In genomic region chr9:95004452-95005275, GRCh38 we compare ENCODE assay signal across 8 cellular contexts.
DNase-seq lines count a peak whose midpoint lies in the region; ATAC-seq, FAIRE-seq and TF ChIP-seq lines count a peak whose summit lies in the region.

No MANE protein-coding gene starts in this region.

- H3K4me1 ChIP-seq in H9 (ENCODE audit: insufficient read depth, low read length) (no peaks in the 10 kb centered on the region), neutrophil (ENCODE audit: control insufficient read depth in 1 of 2, insufficient read depth in 1 of 2, low read depth in 1 of 2, low read length in 1 of 2) (peaks cover 9 to 11% of the 10 kb centered on the region in 2 experiments)

- H3K27ac Mint-ChIP-seq in H9, result no peak overlapping the region

- WGBS in H9 (ENCODE audit: extremely low coverage, insufficient read length, low lambda C conversion rate), result no CpG with 5 or more reads among the region's 130 CpGs

- H3K4me3 ChIP-seq in GM06990 (replicated peaks; ENCODE audit: low read depth, low read length), result peak overlapping the region; percentile 73
- peak overlapping the region; percentile 31 to 45 for H3K4me3 ChIP-seq in neutrophil (ENCODE audit: low read depth in 1 of 2, low read length in 1 of 2)

- no peak overlapping the region for H3K23ac ChIP-seq in H9 (ENCODE audit: insufficient read length, low read depth, low read length)

- H3K36me3 ChIP-seq in GM06990 (ENCODE audit: control insufficient read depth, insufficient read depth, low read length) (no peaks in the 10 kb centered on the region), neutrophil (no peaks in the 10 kb centered on the region)

- H3K9ac ChIP-seq in H9 (ENCODE audit: extremely low read depth, insufficient read length, low read length), result no peak overlapping the region

- no peak overlapping the region for H4K8ac ChIP-seq in H9 (replicated peaks; ENCODE audit: insufficient read length, low read depth, low read length)

- H2AK5ac ChIP-seq in H9 (ENCODE audit: insufficient read length, low read length), result no peak overlapping the region

- H3K27ac ChIP-seq in H9 (ENCODE audit: insufficient read length, low read depth, low read length), result no peak overlapping the region
- H3K27ac ChIP-seq in neutrophil, result no peak overlapping the region

- no peaks in the 10 kb centered on the region for H3K27me3 ChIP-seq in GM06990 (replicated peaks; ENCODE audit: control insufficient read depth, insufficient read depth, low read length)
- no peaks in the 10 kb centered on the region; the same call in 1 of the 2 replicates for H3K27me3 ChIP-seq in H9 (ENCODE audit: insufficient read depth, low read length)
- H3K27me3 ChIP-seq in neutrophil, result peaks cover 89% of the 10 kb centered on the region

- H3K4me2 ChIP-seq in H9 (ENCODE audit: insufficient read depth, insufficient read length, low read length), result peak overlapping the region; percentile 36

- H3K9me3 ChIP-seq in H9 (ENCODE audit: control insufficient read depth, low read depth, low read length), result no peaks in the 10 kb centered on the region
- H3K9me3 ChIP-seq in neutrophil, result no peaks in the 10 kb centered on the region

- H4K20me1 ChIP-seq in H9 (ENCODE audit: control insufficient read depth, insufficient read depth, insufficient read length), result no peaks in the 10 kb centered on the region

- no peak overlapping the region for H3K56ac ChIP-seq in H9 (ENCODE audit: insufficient read length, low read depth, low read length)

- H3K9me3 Mint-ChIP-seq in H9, result no peaks in the 10 kb centered on the region; a peak in 1 of 5 replicates

- H3K79me1 ChIP-seq in H9 (ENCODE audit: insufficient read depth, low read depth, low read length, poor library complexity, severe bottlenecking), result no peaks in the 10 kb centered on the region

- H3K27me3 Mint-ChIP-seq in H9 (ENCODE audit: low read depth), result peaks cover 52% of the 10 kb centered on the region

- H3K23me2 ChIP-seq in H9 (ENCODE audit: insufficient read length, low read depth, low read length, poor library complexity, severe bottlenecking), result no peaks in the 10 kb centered on the region

- H2AFZ ChIP-seq in H9 (ENCODE audit: low read length), result no peak overlapping the region

- H2BK15ac ChIP-seq in H9 (ENCODE audit: low read depth, low read length), result no peak overlapping the region

- no peak for TF ChIP-seq CTCF in GM06990 (IDR thresholded peaks at IDR 0.05; ENCODE audit: insufficient read depth, low read length, poor library complexity, severe bottlenecking)
- no peak for TF ChIP-seq CTCF in H9 (conservative IDR thresholded peaks at IDR 0.05)
- TF ChIP-seq CTCF in neutrophil (IDR thresholded peaks at IDR 0.05), result no peak

- peak overlapping the region; percentile 71 to 81 for H3K4me3 Mint-ChIP-seq in H9

- H2BK5ac ChIP-seq in H9 (ENCODE audit: insufficient read length, low read length), result no peak overlapping the region

- no peaks in the 10 kb centered on the region; a peak in 2 of 7 replicates for H3K36me3 Mint-ChIP-seq in H9 (ENCODE audit: insufficient read depth in 1 of 3, low read depth in 3 of 3)

- no peak overlapping the region for H3K14ac ChIP-seq in H9 (ENCODE audit: insufficient read depth, low read length)

- H4K5ac ChIP-seq in H9 (ENCODE audit: insufficient read length, low read depth, low read length), result no peak overlapping the region

- no peak overlapping the region for H4K91ac ChIP-seq in H9 (ENCODE audit: insufficient read length, low read depth, low read length)

- H3K4me1 Mint-ChIP-seq in H9, result peaks cover 6 to 9% of the 10 kb centered on the region in 2 experiments

- no peak overlapping the region for H3K4ac ChIP-seq in H9 (ENCODE audit: low read depth, low read length)

- DNase-seq in GM06990 (ENCODE audit: extremely low read depth, insufficient read length) (peak; percentile 49), H9 (no peak), NCI-H2196 treated with DMSO at 0.1 percent for 48 hours (lab: John Stamatoyannopoulos, UW; ENCODE audit: unreplicated experiment) (peak; percentile 49), frontal cortex (ENCODE audit: low spot score in 2 of 2) (peak; percentile 62 to 77)
- DNase-seq in activated T-cell treated with anti-CD3 and anti-CD28 coated beads, Interleukin-2, amount 50 U/mL, for 48 hours, result peak; percentile 49 to 56

- FAIRE-seq in frontal cortex (lab: Jason Lieb, UNC), result no peak

- no peak overlapping the region for H3T11ph ChIP-seq in H9 (ENCODE audit: low read length)

- no peak overlapping the region for H2BK12ac ChIP-seq in H9 (ENCODE audit: insufficient read length, low read depth, low read length)

- H3K79me2 ChIP-seq in H9 (ENCODE audit: insufficient read depth, low read length), result no peaks in the 10 kb centered on the region

- ATAC-seq in HG03457 (IDR thresholded peaks at IDR 0.05; ENCODE audit: unreplicated experiment) (no peak), HG02973 (IDR thresholded peaks at IDR 0.05; ENCODE audit: unreplicated experiment) (no peak)

- H2BK20ac ChIP-seq in H9 (ENCODE audit: low read depth, low read length, poor library complexity, severe bottlenecking), result no peak overlapping the region

- H2BK120ac ChIP-seq in H9 (ENCODE audit: low read depth, low read length, poor library complexity, severe bottlenecking), result no peak overlapping the region

- no peak overlapping the region for H3K18ac ChIP-seq in H9 (ENCODE audit: insufficient read length, low read depth, low read length)
